28 cellular contexts compared by ENCODE assay signal in genomic region chr3:128083396-128083795, GRCh38. TPM values are rescaled to one million over a fixed set of nuclear protein-coding genes. Genes with fewer than 3 reads are reported as not detected.
A peak's percentile ranks its signal among the peaks of the same experiment; 100 is the strongest.
DNase-seq lines count a peak whose midpoint lies in the region; ATAC-seq and TF ChIP-seq lines count a peak whose summit lies in the region.
"Had no signal": no experiment of that assay in that cellular context is flagged by ENCODE, and none has a peak within 500 bp of the region (broad histone marks: within the 10 kb centered on the region; RNA-seq: fewer than 3 reads in every experiment).

No MANE protein-coding gene starts in this region.

- H2AFZ ChIP-seq in neural progenitor cell (replicated peaks), result no peak overlapping the region

- DNase-seq in Right ventricle myocardium inferior (ENCODE audit: missing footprints) (no peak), cardiac septum (ENCODE audit: low spot score) (no peak), left cardiac atrium (no peak), neural progenitor cell (ENCODE audit: low spot score) (peak; percentile 16), upper lobe of right lung (peak; percentile 61), NCI-H1694 (lab: John Stamatoyannopoulos, UW) (no peak), islet precursor cell (no peak), GM03348 (ENCODE audit: low spot score) (no peak)
- DNase-seq: activated CD4-positive, alpha-beta memory T cell treated with anti-CD3 and anti-CD28 coated beads, Interleukin-2, amount 10 ng/mL, durations not matched to agents 7 days and 5 days; activated CD4-positive, CD25-positive, alpha-beta regulatory T cell; AML-193; anterior cingulate cortex; CD4-positive, alpha-beta memory T cell; EL; gastrocnemius medialis; lower lobe of right lung; NCI-H1092; NCI-H2029; NCI-H2227 treated with DMSO at 0.1 percent for 48 hours; NCI-H526 treated with DMSO at 0.1 percent for 48 hours; psoas muscle; stimulated activated naive CD8-positive, alpha-beta T cell treated with anti-CD3 and anti-CD28 coated beads, Interleukin-15, amount 100 ng/mL, for 72 hours; T-cell; tibial artery had no signal

- H3K9me3 Mint-ChIP-seq in neural progenitor cell, result no peaks in the 10 kb centered on the region
- H3K9me3 Mint-ChIP-seq: activated CD4-positive, alpha-beta memory T cell treated with anti-CD3 and anti-CD28 coated beads, Interleukin-2, amount 10 ng/mL, durations not matched to agents 7 days and 5 days; activated naive CD4-positive, alpha-beta T cell treated with anti-CD3 and anti-CD28 coated beads, Interleukin-2, amount 50 U/mL, for 72 hours; activated T-helper 2 cell treated with anti-CD3 and anti-CD28 coated beads, Interferon-gamma antibody, Interleukin-2, Interleukin-4, amounts not matched to agents 10 μg/mL and 5 μg/mL and 100 μg/mL, durations not matched to agents 14 hours and 24 hours and 36 hours; CD4-positive, alpha-beta memory T cell; stimulated activated naive CD8-positive, alpha-beta T cell treated with anti-CD3 and anti-CD28 coated beads, Interleukin-15, amount 100 ng/mL, for 72 hours; T-cell had no signal

- H3K36me3 Mint-ChIP-seq in neural progenitor cell, result peaks cover 20% of the 10 kb centered on the region

- no peaks in the 10 kb centered on the region for H3K27me3 ChIP-seq in neural progenitor cell
- no peaks in the 10 kb centered on the region for H3K27me3 ChIP-seq in upper lobe of right lung
- H3K27me3 ChIP-seq: cardiac muscle cell, gastrocnemius medialis, tibial artery had no signal

- H3K9me3 ChIP-seq in neural progenitor cell (ENCODE audit: low read depth) (no peaks in the 10 kb centered on the region), upper lobe of right lung (no peaks in the 10 kb centered on the region)
- H3K9me3 ChIP-seq: gastrocnemius medialis, lower lobe of right lung, psoas muscle, tibial artery had no signal

- H3K4me3 ChIP-seq in neural progenitor cell (no peak overlapping the region), upper lobe of right lung (no peak overlapping the region)
- H3K4me3 ChIP-seq: cardiac muscle cell, gastrocnemius medialis, lower lobe of right lung, psoas muscle, skin epidermis, tibial artery had no signal

- no peaks in the 10 kb centered on the region for H3K36me3 ChIP-seq in neural progenitor cell
- no peaks in the 10 kb centered on the region for H3K36me3 ChIP-seq in upper lobe of right lung
- H3K36me3 ChIP-seq: gastrocnemius medialis had no signal

- H3K27ac ChIP-seq in neural progenitor cell (no peak overlapping the region), upper lobe of right lung (no peak overlapping the region)
- H3K27ac ChIP-seq: cardiac muscle cell, lower lobe of right lung, psoas muscle, skin epidermis, tibial artery had no signal

- ATAC-seq in Right ventricle myocardium inferior (peak; percentile 2), left cardiac atrium (peak; percentile 15 to 67), upper lobe of right lung (no peak)
- ATAC-seq: activated naive CD4-positive, alpha-beta T cell treated with anti-CD3 and anti-CD28 coated beads, Interleukin-2, amount 50 U/mL, for 72 hours; gastrocnemius medialis; lower lobe of right lung; stimulated activated naive CD8-positive, alpha-beta T cell treated with anti-CD3 and anti-CD28 coated beads, Interleukin-15, amount 100 ng/mL, for 72 hours; T-cell had no signal

- no peak overlapping the region for H3K27ac Mint-ChIP-seq in neural progenitor cell
- H3K27ac Mint-ChIP-seq: activated CD4-positive, alpha-beta memory T cell treated with anti-CD3 and anti-CD28 coated beads, Interleukin-2, amount 10 ng/mL, durations not matched to agents 7 days and 5 days; activated T-helper 2 cell treated with anti-CD3 and anti-CD28 coated beads, Interferon-gamma antibody, Interleukin-2, Interleukin-4, amounts not matched to agents 10 μg/mL and 5 μg/mL and 100 μg/mL, durations not matched to agents 14 hours and 24 hours and 36 hours; CD4-positive, alpha-beta memory T cell; stimulated activated naive CD8-positive, alpha-beta T cell treated with anti-CD3 and anti-CD28 coated beads, Interleukin-15, amount 100 ng/mL, for 72 hours; T-cell had no signal

- H3K4me2 ChIP-seq in neural progenitor cell, result no peak overlapping the region

- no peaks in the 10 kb centered on the region for H3K79me2 ChIP-seq in neural progenitor cell (ENCODE audit: low read depth)

- TF ChIP-seq CTCF in neural progenitor cell (IDR thresholded peaks at IDR 0.05), result no peak
- TF ChIP-seq CTCF in upper lobe of right lung (IDR thresholded peaks at IDR 0.05), result no peak

- peaks cover 4% of the 10 kb centered on the region for H4K20me1 ChIP-seq in neural progenitor cell (ENCODE audit: low read depth)

- H3K4me1 ChIP-seq in neural progenitor cell, result no peaks in the 10 kb centered on the region
- H3K4me1 ChIP-seq in upper lobe of right lung, result no peaks in the 10 kb centered on the region
- H3K4me1 ChIP-seq: lower lobe of right lung had no signal

- intact Hi-C loops in Right ventricle myocardium inferior (cut with DNase I), result loop anchor here (10.0 kb wide), 1 partner anchor 221 kb away; no protein-coding TSS in a partner anchor
- intact Hi-C loops in cardiac septum (cut with DNase I), result no loop called here
- intact Hi-C loops in left cardiac atrium (cut with DNase I), result no loop called here
- intact Hi-C loops in upper lobe of right lung (cut with DNase I), result no loop called here

- H3K27me3 Mint-ChIP-seq in neural progenitor cell (ENCODE audit: insufficient read depth, low read depth), result peaks cover 3% of the 10 kb centered on the region
- H3K27me3 Mint-ChIP-seq: activated CD4-positive, alpha-beta memory T cell treated with anti-CD3 and anti-CD28 coated beads, Interleukin-2, amount 10 ng/mL, durations not matched to agents 7 days and 5 days; CD4-positive, alpha-beta memory T cell; stimulated activated naive CD8-positive, alpha-beta T cell treated with anti-CD3 and anti-CD28 coated beads, Interleukin-15, amount 100 ng/mL, for 72 hours; T-cell had no signal

- H3F3A ChIP-seq in neural progenitor cell (ENCODE audit: low read depth), result no peaks in the 10 kb centered on the region

- no peaks in the 10 kb centered on the region for H3K4me1 Mint-ChIP-seq in neural progenitor cell
- H3K4me1 Mint-ChIP-seq: activated CD4-positive, alpha-beta memory T cell treated with anti-CD3 and anti-CD28 coated beads, Interleukin-2, amount 10 ng/mL, durations not matched to agents 7 days and 5 days; CD4-positive, alpha-beta memory T cell; stimulated activated naive CD8-positive, alpha-beta T cell treated with anti-CD3 and anti-CD28 coated beads, Interleukin-15, amount 100 ng/mL, for 72 hours; T-cell had no signal

- no peak overlapping the region for H3K9ac ChIP-seq in neural progenitor cell

- H3K4me3 Mint-ChIP-seq in neural progenitor cell, result no peak overlapping the region
- H3K4me3 Mint-ChIP-seq: activated CD4-positive, alpha-beta memory T cell treated with anti-CD3 and anti-CD28 coated beads, Interleukin-2, amount 10 ng/mL, durations not matched to agents 7 days and 5 days; CD4-positive, alpha-beta memory T cell; stimulated activated naive CD8-positive, alpha-beta T cell treated with anti-CD3 and anti-CD28 coated beads, Interleukin-15, amount 100 ng/mL, for 72 hours; T-cell had no signal

RNA-seq across cellular contexts. Expression of gene SEC61A1, which starts 31.2 kb away (rescaled TPM):
- total RNA-seq in Right ventricle myocardium inferior (57.5 TPM), cardiac septum (91.3 TPM), left cardiac atrium (100 to 1,000 TPM in 1 of 2 donors, 10 to 100 TPM in 1; 80.0 to 134 TPM), neural progenitor cell (ENCODE audit: low replicate concordance) (79.1 and 92.6 TPM in 2 replicates), upper lobe of right lung (183 TPM)

RNA-seq across cellular contexts. Expression of gene RUVBL1, which starts 40.2 kb away (rescaled TPM):
- total RNA-seq in Right ventricle myocardium inferior, result 21.4 TPM
- total RNA-seq in cardiac septum, result 19.7 TPM
- total RNA-seq in left cardiac atrium, result 10 to 100 TPM; 22.1 to 23.7 TPM
- 91.4 and 110 TPM in 2 replicates for total RNA-seq in neural progenitor cell (ENCODE audit: low replicate concordance)
- 17.0 TPM for total RNA-seq in upper lobe of right lung

Comparison
In these comparisons a context has a peak if more than half of its experiments do, and no peak if none do; other contexts are left out.
1. DNase-seq: peak in neural progenitor cell (single experiment) and upper lobe of right lung (single experiment); none in Right ventricle myocardium inferior (single experiment), cardiac septum (single experiment), left cardiac atrium (single experiment), NCI-H1694 (single experiment), islet precursor cell (single experiment) and GM03348 (single experiment).